13 cellular contexts compared by ENCODE assay signal in the genomic region with DNA sequence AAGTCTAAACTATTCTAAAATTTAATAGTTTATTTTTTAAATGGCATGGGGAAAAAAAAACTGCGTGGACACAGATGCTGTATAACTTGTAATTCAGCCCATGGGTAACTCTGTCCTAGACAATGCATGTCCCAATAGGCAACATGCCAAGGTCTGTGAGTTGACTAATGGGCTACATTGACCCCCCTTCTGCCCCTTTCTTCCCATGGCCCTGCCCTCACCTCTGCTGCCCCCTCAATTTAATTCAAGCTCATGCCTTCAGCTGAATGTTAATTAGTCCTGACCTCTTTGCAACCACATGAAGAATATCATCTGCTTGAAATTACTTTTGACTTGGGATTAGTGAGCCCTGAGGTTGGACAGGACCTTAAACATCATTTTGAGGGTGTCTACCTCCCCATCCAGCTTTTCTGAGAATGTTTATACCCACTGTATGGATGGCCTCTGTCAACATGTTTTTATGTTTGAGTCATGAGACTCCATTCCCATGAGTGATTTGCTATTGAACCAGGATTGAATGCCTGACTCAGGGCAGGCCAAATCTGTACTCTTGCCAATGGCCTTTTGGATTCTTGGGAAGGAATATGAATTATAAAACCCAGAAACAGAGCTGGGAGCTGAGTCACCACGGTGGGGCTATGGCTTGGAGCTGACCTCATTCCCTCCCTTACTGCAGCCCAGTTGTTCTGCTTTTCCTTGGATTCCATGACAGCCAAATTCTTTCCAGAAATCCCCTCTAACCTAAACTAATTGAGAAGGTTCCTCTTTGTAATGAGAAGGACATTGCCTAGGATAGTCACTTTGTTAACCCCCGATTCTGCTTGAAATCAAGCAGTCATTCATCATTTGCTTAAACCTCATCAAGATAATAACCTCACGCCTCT. TPM values are rescaled to one million over a fixed set of nuclear protein-coding genes. Genes with fewer than 3 reads are reported as not detected.
DNase-seq lines count a peak whose midpoint lies in the region; ATAC-seq, FAIRE-seq and TF ChIP-seq lines count a peak whose summit lies in the region.
"Had no signal": no experiment of that assay in that cellular context is flagged by ENCODE, and none has a peak within 500 bp of the region (broad histone marks: within the 10 kb centered on the region; RNA-seq: fewer than 3 reads in every experiment).

No MANE protein-coding gene starts in this region.

- no peaks in the 10 kb centered on the region for H3K9me3 ChIP-seq in esophagus muscularis mucosa
- H3K9me3 ChIP-seq in osteoblast (ENCODE audit: low read depth, low read length): no peaks in the 10 kb centered on the region
- H3K9me3 ChIP-seq: right lobe of liver had no signal

- H3K4me1 ChIP-seq in esophagus muscularis mucosa (peaks cover 3 to 21% (median 10%) of the 10 kb centered on the region in 4 donors), osteoblast (ENCODE audit: insufficient read depth, low read length) (peaks cover 32% of the 10 kb centered on the region)

- no peak for TF ChIP-seq EP300 in esophagus muscularis mucosa (IDR thresholded peaks at IDR 0.05)

- H3K27me3 ChIP-seq in esophagus muscularis mucosa (no peaks in the 10 kb centered on the region), osteoblast (ENCODE audit: insufficient read depth, low read length) (no peaks in the 10 kb centered on the region)
- H3K27me3 ChIP-seq: right lobe of liver had no signal

- no peak for FAIRE-seq in RCC 7860 (lab: Jason Lieb, UNC)

- intact Hi-C loops in esophagus muscularis mucosa (cut with DNase I): no loop called here

- no peaks in the 10 kb centered on the region for H4K20me1 ChIP-seq in osteoblast (ENCODE audit: insufficient read depth, low read length)

- H3K36me3 ChIP-seq in esophagus muscularis mucosa (no peaks in the 10 kb centered on the region), osteoblast (ENCODE audit: insufficient read depth, low read length) (no peaks in the 10 kb centered on the region)

- TF ChIP-seq CTCF in AG09309 (IDR thresholded peaks at IDR 0.05; ENCODE audit: control insufficient read depth, insufficient read depth, low read depth, low read length, missing control alignments) (no peak), esophagus muscularis mucosa (IDR thresholded peaks at IDR 0.05) (no peak), osteoblast (IDR thresholded peaks at IDR 0.05; ENCODE audit: extremely low read depth, low read depth, low read length) (no peak)

- 62% methylated on average over 4 of the region's 4 CpGs for WGBS in esophagus muscularis mucosa

- no peak overlapping the region for H2AFZ ChIP-seq in osteoblast (ENCODE audit: low read length)

- ATAC-seq in GM19397 (IDR thresholded peaks at IDR 0.05; ENCODE audit: unreplicated experiment) (no peak), GM21423 (IDR thresholded peaks at IDR 0.05; ENCODE audit: unreplicated experiment) (no peak), GM19351 (IDR thresholded peaks at IDR 0.05; ENCODE audit: unreplicated experiment) (no peak)

- DNase-seq in AG09309 (ENCODE audit: low read depth): peak; percentile 73
- peak; percentile 64 for DNase-seq in RCC 7860 (ENCODE audit: low spot score)
- no peak for DNase-seq in esophagus muscularis mucosa (ENCODE audit: extremely low spot score)
- peak; percentile 96 for DNase-seq in osteoblast (ENCODE audit: insufficient read length, low spot score, missing footprints)
- DNase-seq in inferior parietal cortex (ENCODE audit: extremely low spot score): no peak
- DNase-seq: activated CD8-positive, alpha-beta memory T cell treated with anti-CD3 and anti-CD28 coated beads, Interleukin-2, amount 50 U/mL, for 4 hours; CD4-positive, CD25-positive, alpha-beta regulatory T cell; cortex of kidney; NCI-H1930; right lobe of liver had no signal

- TF ChIP-seq POLR2A in esophagus muscularis mucosa (IDR thresholded peaks at IDR 0.05; ENCODE audit: low read depth): no peak

- H3K27ac ChIP-seq in esophagus muscularis mucosa (replicated peaks in 1 of 4) (peak overlapping the region in 3 of 4 donors; percentile 5 to 13 (median 12)), osteoblast (ENCODE audit: low read depth, low read length) (peak overlapping the region; percentile 71)
- H3K27ac ChIP-seq: right lobe of liver had no signal

- no peaks in the 10 kb centered on the region for H3K79me2 ChIP-seq in osteoblast (ENCODE audit: insufficient read depth, low read length)

- peak overlapping the region; percentile 54 for H3K4me2 ChIP-seq in osteoblast (ENCODE audit: insufficient read depth, low read length)

- H3K4me3 ChIP-seq in AG09309 (ENCODE audit: control insufficient read depth, low read depth, low read length) (no peak overlapping the region), esophagus muscularis mucosa (no peak overlapping the region), osteoblast (ENCODE audit: insufficient read depth, low read length) (no peak overlapping the region)
- H3K4me3 ChIP-seq: right lobe of liver had no signal

RNA-seq across cellular contexts. Expression of gene PDE8A, which starts 33.5 kb away (rescaled TPM):
- total RNA-seq in esophagus muscularis mucosa: 10 to 100 TPM; 31.6 to 36.1 (median 32.5) TPM
- 30.4 and 38.3 TPM in 2 replicates for total RNA-seq in osteoblast

Comparison
In these comparisons a context has a peak if more than half of its experiments do, and no peak if none do; other contexts are left out.
1. DNase-seq: peak in AG09309 (single experiment), RCC 7860 (single experiment) and osteoblast (single experiment); none in esophagus muscularis mucosa (single experiment) and inferior parietal cortex (single experiment).